In the genomic region with DNA sequence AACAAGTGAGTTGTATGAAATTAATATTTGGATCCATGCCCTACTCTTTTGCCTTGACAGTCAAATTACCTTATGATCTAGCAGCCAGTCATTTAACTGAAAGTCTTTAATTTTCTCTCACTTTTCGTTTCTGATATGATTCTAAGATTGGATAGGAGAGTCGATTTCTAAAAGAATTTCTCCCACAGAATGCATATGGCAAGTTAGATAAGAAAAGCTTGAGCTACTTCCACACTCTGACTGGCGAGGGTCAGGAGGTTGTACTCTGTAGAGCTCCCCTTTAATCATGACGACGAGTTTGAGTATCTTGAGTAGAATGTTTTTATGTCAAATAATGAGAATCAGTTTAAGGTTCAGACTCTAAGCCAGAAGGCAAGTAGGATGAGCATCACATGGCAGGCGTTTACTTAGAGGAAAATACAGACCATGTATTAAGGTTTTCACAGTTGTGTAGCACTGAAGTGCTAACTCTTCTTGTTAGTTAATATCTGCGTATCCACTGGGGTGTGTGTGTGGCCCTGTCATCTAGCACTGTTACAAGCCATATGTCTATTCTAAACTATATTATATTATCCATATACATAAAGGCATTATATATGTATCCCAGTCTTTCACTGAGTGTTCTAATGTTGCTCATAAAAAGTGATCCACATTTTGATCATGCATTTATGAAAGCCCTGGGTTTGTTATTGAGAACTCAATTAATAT, we compare ENCODE assay signal across 2 cellular contexts.
TF ChIP-seq lines count a peak whose summit lies in the region.

No MANE protein-coding gene starts in this region.

TF ChIP-seq in endothelial cell of umbilical vein, 7 proteins besides CTCF, POLR2A, EP300 and RAD21:
- TF ChIP-seq GATA2 (IDR thresholded peaks at IDR 0.05; ENCODE audit: insufficient read depth, insufficient read length, low read depth, low read length) (no peak), EZH2 (IDR thresholded peaks at IDR 0.05; ENCODE audit: borderline replicate concordance, low read depth, low read length, severe bottlenecking) (no peak), POLR2AphosphoS5 (IDR thresholded peaks at IDR 0.05; ENCODE audit: insufficient read depth, low read depth, low read length) (no peak), FOS (IDR thresholded peaks at IDR 0.05; ENCODE audit: borderline replicate concordance, insufficient read depth, low read length) (no peak), MYC (IDR thresholded peaks at IDR 0.05; ENCODE audit: low read depth, low read length) (no peak), JUN (IDR thresholded peaks at IDR 0.05; ENCODE audit: borderline replicate concordance, insufficient read depth, insufficient read length, low read depth) (no peak)
- TF ChIP-seq, protein P1, sequence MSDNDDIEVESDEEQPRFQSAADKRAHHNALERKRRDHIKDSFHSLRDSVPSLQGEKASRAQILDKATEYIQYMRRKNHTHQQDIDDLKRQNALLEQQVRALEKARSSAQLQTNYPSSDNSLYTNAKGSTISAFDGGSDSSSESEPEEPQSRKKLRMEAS (IDR thresholded peaks at IDR 0.05; ENCODE audit: insufficient read depth, insufficient read length): no peak
TF ChIP-seq in endothelial cell of umbilical vein: peak in this region for 0.

TF ChIP-seq in HepG2, 621 proteins besides CTCF, POLR2A, EP300 and RAD21:
- TF ChIP-seq ZNF672 (CRISPR knock-in tag; IDR thresholded peaks at IDR 0.05): no peak
- no peak for TF ChIP-seq CENPT (CRISPR knock-in tag; IDR thresholded peaks at IDR 0.05; ENCODE audit: low read depth)
- TF ChIP-seq CSRNP2 (CRISPR knock-in tag; conservative IDR thresholded peaks at IDR 0.05; ENCODE audit: low read depth): no peak
- TF ChIP-seq SMARCE1 (IDR thresholded peaks at IDR 0.05; ENCODE audit: borderline replicate concordance): no peak
- no peak for TF ChIP-seq MXI1 (IDR thresholded peaks at IDR 0.05; ENCODE audit: borderline replicate concordance, low read depth, low read length)
